Comparison of ENCODE assay signal across 2 cellular contexts in the genomic region with DNA sequence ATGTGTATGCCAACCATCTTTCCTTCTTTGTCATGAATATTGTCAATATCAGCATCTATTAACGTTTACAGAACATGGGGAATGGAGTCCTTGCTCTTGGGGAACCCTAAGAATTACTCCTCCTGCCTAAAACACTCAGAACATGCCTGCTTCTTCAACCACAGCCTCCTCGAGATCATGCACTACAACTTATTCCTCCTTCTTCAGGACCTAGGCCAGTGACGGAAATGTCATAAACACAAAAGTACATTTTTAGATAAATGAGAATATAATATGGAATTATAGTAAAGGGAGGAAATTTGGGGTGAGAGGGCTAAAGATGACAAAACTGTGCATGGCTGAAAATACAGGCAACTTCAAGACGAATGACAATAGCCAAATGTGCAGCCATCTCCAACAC.
A peak's percentile ranks its signal among the peaks of the same experiment; 100 is the strongest.
TF ChIP-seq lines count a peak whose summit lies in the region.

No MANE protein-coding gene starts in this region.

TF ChIP-seq in SK-N-SH, 30 proteins besides CTCF, POLR2A, EP300 and RAD21:
- TF ChIP-seq, protein P1, sequence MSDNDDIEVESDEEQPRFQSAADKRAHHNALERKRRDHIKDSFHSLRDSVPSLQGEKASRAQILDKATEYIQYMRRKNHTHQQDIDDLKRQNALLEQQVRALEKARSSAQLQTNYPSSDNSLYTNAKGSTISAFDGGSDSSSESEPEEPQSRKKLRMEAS (IDR thresholded peaks at IDR 0.05; ENCODE audit: low read depth), result no peak
- TF ChIP-seq MXI1 (IDR thresholded peaks at IDR 0.05; ENCODE audit: low read depth, low read length) (no peak), RCOR1 (IDR thresholded peaks at IDR 0.05; ENCODE audit: low read length) (no peak), YY1 (IDR thresholded peaks at IDR 0.05; ENCODE audit: low read depth) (no peak), JUND (IDR thresholded peaks at IDR 0.05) (no peak)
- TF ChIP-seq, protein P2, sequence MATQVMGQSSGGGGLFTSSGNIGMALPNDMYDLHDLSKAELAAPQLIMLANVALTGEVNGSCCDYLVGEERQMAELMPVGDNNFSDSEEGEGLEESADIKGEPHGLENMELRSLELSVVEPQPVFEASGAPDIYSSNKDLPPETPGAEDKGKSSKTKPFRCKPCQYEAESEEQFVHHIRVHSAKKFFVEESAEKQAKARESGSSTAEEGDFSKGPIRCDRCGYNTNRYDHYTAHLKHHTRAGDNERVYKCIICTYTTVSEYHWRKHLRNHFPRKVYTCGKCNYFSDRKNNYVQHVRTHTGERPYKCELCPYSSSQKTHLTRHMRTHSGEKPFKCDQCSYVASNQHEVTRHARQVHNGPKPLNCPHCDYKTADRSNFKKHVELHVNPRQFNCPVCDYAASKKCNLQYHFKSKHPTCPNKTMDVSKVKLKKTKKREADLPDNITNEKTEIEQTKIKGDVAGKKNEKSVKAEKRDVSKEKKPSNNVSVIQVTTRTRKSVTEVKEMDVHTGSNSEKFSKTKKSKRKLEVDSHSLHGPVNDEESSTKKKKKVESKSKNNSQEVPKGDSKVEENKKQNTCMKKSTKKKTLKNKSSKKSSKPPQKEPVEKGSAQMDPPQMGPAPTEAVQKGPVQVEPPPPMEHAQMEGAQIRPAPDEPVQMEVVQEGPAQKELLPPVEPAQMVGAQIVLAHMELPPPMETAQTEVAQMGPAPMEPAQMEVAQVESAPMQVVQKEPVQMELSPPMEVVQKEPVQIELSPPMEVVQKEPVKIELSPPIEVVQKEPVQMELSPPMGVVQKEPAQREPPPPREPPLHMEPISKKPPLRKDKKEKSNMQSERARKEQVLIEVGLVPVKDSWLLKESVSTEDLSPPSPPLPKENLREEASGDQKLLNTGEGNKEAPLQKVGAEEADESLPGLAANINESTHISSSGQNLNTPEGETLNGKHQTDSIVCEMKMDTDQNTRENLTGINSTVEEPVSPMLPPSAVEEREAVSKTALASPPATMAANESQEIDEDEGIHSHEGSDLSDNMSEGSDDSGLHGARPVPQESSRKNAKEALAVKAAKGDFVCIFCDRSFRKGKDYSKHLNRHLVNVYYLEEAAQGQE (IDR thresholded peaks at IDR 0.05; ENCODE audit: low read depth, low read length), result peak; percentile 75

TF ChIP-seq in SK-N-SH treated with all-trans-retinoic acid at 6 μM for 48 hours, 23 proteins besides CTCF, POLR2A, EP300 and RAD21:
- TF ChIP-seq SNAI2 (CRISPR knock-in tag; IDR thresholded peaks at IDR 0.05) (no peak), ARNTL (CRISPR knock-in tag; IDR thresholded peaks at IDR 0.05; ENCODE audit: borderline replicate concordance, low read depth) (no peak), OSR1 (CRISPR knock-in tag; IDR thresholded peaks at IDR 0.05) (no peak), ZNF70 (CRISPR knock-in tag; IDR thresholded peaks at IDR 0.05) (no peak), ZNF565 (CRISPR knock-in tag; conservative IDR thresholded peaks at IDR 0.05; ENCODE audit: low read depth) (no peak), TOX (CRISPR knock-in tag; IDR thresholded peaks at IDR 0.05; ENCODE audit: borderline replicate concordance) (no peak), ZC3H10 (CRISPR knock-in tag; IDR thresholded peaks at IDR 0.05) (no peak), BACH2 (CRISPR knock-in tag; IDR thresholded peaks at IDR 0.05; ENCODE audit: borderline replicate concordance) (no peak), CSDC2 (CRISPR knock-in tag; IDR thresholded peaks at IDR 0.05) (no peak), RARB (CRISPR knock-in tag; IDR thresholded peaks at IDR 0.05) (no peak)
- TF ChIP-seq, protein P3, sequence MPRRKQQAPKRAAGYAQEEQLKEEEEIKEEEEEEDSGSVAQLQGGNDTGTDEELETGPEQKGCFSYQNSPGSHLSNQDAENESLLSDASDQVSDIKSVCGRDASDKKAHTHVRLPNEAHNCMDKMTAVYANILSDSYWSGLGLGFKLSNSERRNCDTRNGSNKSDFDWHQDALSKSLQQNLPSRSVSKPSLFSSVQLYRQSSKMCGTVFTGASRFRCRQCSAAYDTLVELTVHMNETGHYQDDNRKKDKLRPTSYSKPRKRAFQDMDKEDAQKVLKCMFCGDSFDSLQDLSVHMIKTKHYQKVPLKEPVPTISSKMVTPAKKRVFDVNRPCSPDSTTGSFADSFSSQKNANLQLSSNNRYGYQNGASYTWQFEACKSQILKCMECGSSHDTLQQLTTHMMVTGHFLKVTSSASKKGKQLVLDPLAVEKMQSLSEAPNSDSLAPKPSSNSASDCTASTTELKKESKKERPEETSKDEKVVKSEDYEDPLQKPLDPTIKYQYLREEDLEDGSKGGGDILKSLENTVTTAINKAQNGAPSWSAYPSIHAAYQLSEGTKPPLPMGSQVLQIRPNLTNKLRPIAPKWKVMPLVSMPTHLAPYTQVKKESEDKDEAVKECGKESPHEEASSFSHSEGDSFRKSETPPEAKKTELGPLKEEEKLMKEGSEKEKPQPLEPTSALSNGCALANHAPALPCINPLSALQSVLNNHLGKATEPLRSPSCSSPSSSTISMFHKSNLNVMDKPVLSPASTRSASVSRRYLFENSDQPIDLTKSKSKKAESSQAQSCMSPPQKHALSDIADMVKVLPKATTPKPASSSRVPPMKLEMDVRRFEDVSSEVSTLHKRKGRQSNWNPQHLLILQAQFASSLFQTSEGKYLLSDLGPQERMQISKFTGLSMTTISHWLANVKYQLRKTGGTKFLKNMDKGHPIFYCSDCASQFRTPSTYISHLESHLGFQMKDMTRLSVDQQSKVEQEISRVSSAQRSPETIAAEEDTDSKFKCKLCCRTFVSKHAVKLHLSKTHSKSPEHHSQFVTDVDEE (CRISPR knock-in tag; IDR thresholded peaks at IDR 0.05), result no peak
- TF ChIP-seq, protein P4, sequence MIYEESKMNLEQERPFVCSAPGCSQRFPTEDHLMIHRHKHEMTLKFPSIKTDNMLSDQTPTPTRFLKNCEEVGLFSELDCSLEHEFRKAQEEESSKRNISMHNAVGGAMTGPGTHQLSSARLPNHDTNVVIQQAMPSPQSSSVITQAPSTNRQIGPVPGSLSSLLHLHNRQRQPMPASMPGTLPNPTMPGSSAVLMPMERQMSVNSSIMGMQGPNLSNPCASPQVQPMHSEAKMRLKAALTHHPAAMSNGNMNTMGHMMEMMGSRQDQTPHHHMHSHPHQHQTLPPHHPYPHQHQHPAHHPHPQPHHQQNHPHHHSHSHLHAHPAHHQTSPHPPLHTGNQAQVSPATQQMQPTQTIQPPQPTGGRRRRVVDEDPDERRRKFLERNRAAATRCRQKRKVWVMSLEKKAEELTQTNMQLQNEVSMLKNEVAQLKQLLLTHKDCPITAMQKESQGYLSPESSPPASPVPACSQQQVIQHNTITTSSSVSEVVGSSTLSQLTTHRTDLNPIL (CRISPR knock-in tag; IDR thresholded peaks at IDR 0.05; ENCODE audit: low read depth), result no peak
- TF ChIP-seq, protein P5, sequence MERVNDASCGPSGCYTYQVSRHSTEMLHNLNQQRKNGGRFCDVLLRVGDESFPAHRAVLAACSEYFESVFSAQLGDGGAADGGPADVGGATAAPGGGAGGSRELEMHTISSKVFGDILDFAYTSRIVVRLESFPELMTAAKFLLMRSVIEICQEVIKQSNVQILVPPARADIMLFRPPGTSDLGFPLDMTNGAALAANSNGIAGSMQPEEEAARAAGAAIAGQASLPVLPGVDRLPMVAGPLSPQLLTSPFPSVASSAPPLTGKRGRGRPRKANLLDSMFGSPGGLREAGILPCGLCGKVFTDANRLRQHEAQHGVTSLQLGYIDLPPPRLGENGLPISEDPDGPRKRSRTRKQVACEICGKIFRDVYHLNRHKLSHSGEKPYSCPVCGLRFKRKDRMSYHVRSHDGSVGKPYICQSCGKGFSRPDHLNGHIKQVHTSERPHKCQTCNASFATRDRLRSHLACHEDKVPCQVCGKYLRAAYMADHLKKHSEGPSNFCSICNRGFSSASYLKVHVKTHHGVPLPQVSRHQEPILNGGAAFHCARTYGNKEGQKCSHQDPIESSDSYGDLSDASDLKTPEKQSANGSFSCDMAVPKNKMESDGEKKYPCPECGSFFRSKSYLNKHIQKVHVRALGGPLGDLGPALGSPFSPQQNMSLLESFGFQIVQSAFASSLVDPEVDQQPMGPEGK (CRISPR knock-in tag; IDR thresholded peaks at IDR 0.05; ENCODE audit: borderline replicate concordance), result no peak
